Comparison of ENCODE assay signal across 17 cellular contexts in genomic region chr1:151680391-151680790, GRCh38. TPM values are rescaled to one million over a fixed set of nuclear protein-coding genes. Genes with fewer than 3 reads are reported as not detected.
DNase-seq lines count a peak whose midpoint lies in the region; ATAC-seq, FAIRE-seq and TF ChIP-seq lines count a peak whose summit lies in the region.
"Had no signal": no experiment of that assay in that cellular context is flagged by ENCODE, and none has a peak within 500 bp of the region (broad histone marks: within the 10 kb centered on the region; RNA-seq: fewer than 3 reads in every experiment).

No MANE protein-coding gene starts in this region.

- peak overlapping the region; percentile 9 for H3K27ac ChIP-seq in hepatocyte
- no peak overlapping the region for H3K27ac ChIP-seq in right lobe of liver
- H3K27ac ChIP-seq: spleen, upper lobe of left lung had no signal

- H3K4me1 Mint-ChIP-seq in activated naive CD4-positive, alpha-beta T cell treated with anti-CD3 and anti-CD28 coated beads, Interleukin-2, amount 50 U/mL, for 24 hours, result no peaks in the 10 kb centered on the region

- H4K20me1 ChIP-seq in hepatocyte (ENCODE audit: insufficient read depth, poor library complexity, severe bottlenecking), result no peaks in the 10 kb centered on the region

- H3K36me3 Mint-ChIP-seq in activated naive CD4-positive, alpha-beta T cell treated with anti-CD3 and anti-CD28 coated beads, Interleukin-2, amount 50 U/mL, for 24 hours, result peaks cover 11% of the 10 kb centered on the region
- H3K36me3 Mint-ChIP-seq in activated naive CD4-positive, alpha-beta T cell treated with anti-CD3 and anti-CD28 coated beads, Interleukin-2, amount 50 U/mL, for 72 hours, result no peaks in the 10 kb centered on the region

- H3K4me3 Mint-ChIP-seq in activated naive CD4-positive, alpha-beta T cell treated with anti-CD3 and anti-CD28 coated beads, Interleukin-2, amount 50 U/mL, for 24 hours, result no peak overlapping the region
- H3K4me3 Mint-ChIP-seq: natural killer cell treated with Interleukin-12 subunit alpha and Interleukin-12 subunit beta and Interleukin-15 and Interleukin-18, amount 100 ng/mL, for 72 hours had no signal

- H3K4me3 ChIP-seq in hepatocyte (no peak overlapping the region), right lobe of liver (no peak overlapping the region)
- H3K4me3 ChIP-seq: spleen, upper lobe of left lung had no signal

- no peaks in the 10 kb centered on the region for H3K27me3 Mint-ChIP-seq in activated naive CD4-positive, alpha-beta T cell treated with anti-CD3 and anti-CD28 coated beads, Interleukin-2, amount 50 U/mL, for 24 hours
- H3K27me3 Mint-ChIP-seq: natural killer cell treated with Interleukin-12 subunit alpha and Interleukin-12 subunit beta and Interleukin-15 and Interleukin-18, amount 100 ng/mL, for 72 hours had no signal

- no peaks in the 10 kb centered on the region for H3K9me3 Mint-ChIP-seq in activated naive CD4-positive, alpha-beta T cell treated with anti-CD3 and anti-CD28 coated beads, Interleukin-2, amount 50 U/mL, for 24 hours
- no peaks in the 10 kb centered on the region for H3K9me3 Mint-ChIP-seq in activated naive CD4-positive, alpha-beta T cell treated with anti-CD3 and anti-CD28 coated beads, Interleukin-2, amount 50 U/mL, for 72 hours
- H3K9me3 Mint-ChIP-seq: natural killer cell treated with Interleukin-12 subunit alpha and Interleukin-12 subunit beta and Interleukin-15 and Interleukin-18, amount 100 ng/mL, for 72 hours had no signal

- no peak for TF ChIP-seq POLR2A in right lobe of liver (IDR thresholded peaks at IDR 0.05)

- peak overlapping the region; percentile 84 for H3K27ac Mint-ChIP-seq in activated naive CD4-positive, alpha-beta T cell treated with anti-CD3 and anti-CD28 coated beads, Interleukin-2, amount 50 U/mL, for 24 hours
- peak overlapping the region in 1 of 2 donors; percentile 29 for H3K27ac Mint-ChIP-seq in activated naive CD4-positive, alpha-beta T cell treated with anti-CD3 and anti-CD28 coated beads, Interleukin-2, amount 50 U/mL, for 72 hours

- ATAC-seq in activated naive CD4-positive, alpha-beta T cell treated with anti-CD3 and anti-CD28 coated beads, Interleukin-2, amount 50 U/mL, for 72 hours, result no peak
- ATAC-seq in HG02852 (IDR thresholded peaks at IDR 0.05; ENCODE audit: unreplicated experiment) (no peak), right lobe of liver (no peak)
- ATAC-seq: left colon; natural killer cell treated with Interleukin-12 subunit alpha and Interleukin-12 subunit beta and Interleukin-15 and Interleukin-18, amount 100 ng/mL, for 72 hours had no signal

- DNase-seq in activated naive CD4-positive, alpha-beta T cell treated with anti-CD3 and anti-CD28 coated beads, Interleukin-2, amount 50 U/mL, for 72 hours (ENCODE audit: low spot score in 2 of 2), result no peak
- peak; percentile 15 for DNase-seq in astrocyte of the hippocampus (ENCODE audit: low read depth, low spot score)
- DNase-seq in hepatocyte (ENCODE audit: low spot score), result no peak
- DNase-seq in NCI-H1048 (lab: John Stamatoyannopoulos, UW), result no peak
- DNase-seq in frontal cortex (ENCODE audit: low spot score in 2 of 2), result no peak
- no peak for DNase-seq in right lobe of liver
- DNase-seq: activated naive CD4-positive, alpha-beta T cell treated with anti-CD3 and anti-CD28 coated beads, Interleukin-2, amount 50 U/mL, for 16 hours; DMS153; left colon; NCI-H1417; SIG-M5; spleen; upper lobe of left lung had no signal

- TF ChIP-seq CTCF in hepatocyte (IDR thresholded peaks at IDR 0.05; ENCODE audit: poor library complexity), result no peak
- no peak for TF ChIP-seq CTCF in right lobe of liver (IDR thresholded peaks at IDR 0.05)

- H3K36me3 ChIP-seq in hepatocyte (replicated peaks; ENCODE audit: insufficient read depth, low read depth) (no peaks in the 10 kb centered on the region), right lobe of liver (peaks cover 0 to 15% (median 0%) of the 10 kb centered on the region in 4 donors)

- H3K9me3 ChIP-seq in hepatocyte (ENCODE audit: low read depth) (no peaks in the 10 kb centered on the region), right lobe of liver (no peaks in the 10 kb centered on the region)
- H3K9me3 ChIP-seq: spleen, upper lobe of left lung had no signal

- peaks cover 4% of the 10 kb centered on the region for H3K79me2 ChIP-seq in hepatocyte

- H3K9me2 ChIP-seq in hepatocyte (replicated peaks; ENCODE audit: insufficient read depth), result no peaks in the 10 kb centered on the region

- no peaks in the 10 kb centered on the region for H3K27me3 ChIP-seq in hepatocyte
- no peaks in the 10 kb centered on the region for H3K27me3 ChIP-seq in right lobe of liver
- H3K27me3 ChIP-seq: spleen, upper lobe of left lung had no signal

- intact Hi-C loops in right lobe of liver (cut with DNase I), result no loop called here

- H2AFZ ChIP-seq in hepatocyte, result no peak overlapping the region

- FAIRE-seq in frontal cortex (lab: Jason Lieb, UNC), result no peak
- FAIRE-seq: A204.1 had no signal

- no peaks in the 10 kb centered on the region for H3K4me1 ChIP-seq in hepatocyte (ENCODE audit: insufficient read depth)
- H3K4me1 ChIP-seq in right lobe of liver, result no peaks in the 10 kb centered on the region

- 70% methylated on average over 4 of the region's 4 CpGs for WGBS in hepatocyte (ENCODE audit: low lambda C conversion rate, missing lambda C conversion rate)
- 82% methylated on average over 3 of the region's 4 CpGs for WGBS in right lobe of liver (ENCODE audit: insufficient coverage, low coverage, low lambda C conversion rate, missing lambda C conversion rate)

- H3K4me2 ChIP-seq in hepatocyte, result no peak overlapping the region

RNA-seq across cellular contexts. Expression of gene CELF3, which starts 36.2 kb away (rescaled TPM):
- not detected for total RNA-seq in activated naive CD4-positive, alpha-beta T cell treated with anti-CD3 and anti-CD28 coated beads, Interleukin-2, amount 50 U/mL, for 72 hours
- 1.2 and 2.1 TPM in 2 replicates for total RNA-seq in hepatocyte
- polyA plus RNA-seq in hepatocyte, result 0.85 and 1.1 TPM in 2 replicates
- total RNA-seq in frontal cortex, result 33.0 TPM
- total RNA-seq in right lobe of liver, result not detected
- total RNA-seq: natural killer cell treated with Interleukin-12 subunit alpha and Interleukin-12 subunit beta and Interleukin-15 and Interleukin-18, amount 100 ng/mL, for 72 hours had no signal

RNA-seq across cellular contexts. Expression of gene RIIAD1, which starts 40.9 kb away (rescaled TPM):
- not detected for total RNA-seq in activated naive CD4-positive, alpha-beta T cell treated with anti-CD3 and anti-CD28 coated beads, Interleukin-2, amount 50 U/mL, for 72 hours
- total RNA-seq in hepatocyte (7.9 TPM in 1 of 2 replicates, not detected in the other), frontal cortex (9.8 TPM), right lobe of liver (not detected)
- 2.3 TPM in 1 of 2 replicates, not detected in the other for polyA plus RNA-seq in hepatocyte
- total RNA-seq: natural killer cell treated with Interleukin-12 subunit alpha and Interleukin-12 subunit beta and Interleukin-15 and Interleukin-18, amount 100 ng/mL, for 72 hours had no signal
- polyA plus RNA-seq: spleen had no signal

Comparison
In these comparisons a context has a peak if more than half of its experiments do, and no peak if none do; other contexts are left out.
1. RNA of gene CELF3, which starts 36.2 kb away (total RNA-seq): 33.0 TPM in frontal cortex (single experiment); 1.2 to 2.1 TPM in hepatocyte, not detected in activated naive CD4-positive, alpha-beta T cell treated with anti-CD3 and anti-CD28 coated beads, Interleukin-2, amount 50 U/mL, for 72 hours and not detected in right lobe of liver; every median in the first group is over 10 times any median in the second.